ENCODE assay signal across 10 cellular contexts in the genomic region with DNA sequence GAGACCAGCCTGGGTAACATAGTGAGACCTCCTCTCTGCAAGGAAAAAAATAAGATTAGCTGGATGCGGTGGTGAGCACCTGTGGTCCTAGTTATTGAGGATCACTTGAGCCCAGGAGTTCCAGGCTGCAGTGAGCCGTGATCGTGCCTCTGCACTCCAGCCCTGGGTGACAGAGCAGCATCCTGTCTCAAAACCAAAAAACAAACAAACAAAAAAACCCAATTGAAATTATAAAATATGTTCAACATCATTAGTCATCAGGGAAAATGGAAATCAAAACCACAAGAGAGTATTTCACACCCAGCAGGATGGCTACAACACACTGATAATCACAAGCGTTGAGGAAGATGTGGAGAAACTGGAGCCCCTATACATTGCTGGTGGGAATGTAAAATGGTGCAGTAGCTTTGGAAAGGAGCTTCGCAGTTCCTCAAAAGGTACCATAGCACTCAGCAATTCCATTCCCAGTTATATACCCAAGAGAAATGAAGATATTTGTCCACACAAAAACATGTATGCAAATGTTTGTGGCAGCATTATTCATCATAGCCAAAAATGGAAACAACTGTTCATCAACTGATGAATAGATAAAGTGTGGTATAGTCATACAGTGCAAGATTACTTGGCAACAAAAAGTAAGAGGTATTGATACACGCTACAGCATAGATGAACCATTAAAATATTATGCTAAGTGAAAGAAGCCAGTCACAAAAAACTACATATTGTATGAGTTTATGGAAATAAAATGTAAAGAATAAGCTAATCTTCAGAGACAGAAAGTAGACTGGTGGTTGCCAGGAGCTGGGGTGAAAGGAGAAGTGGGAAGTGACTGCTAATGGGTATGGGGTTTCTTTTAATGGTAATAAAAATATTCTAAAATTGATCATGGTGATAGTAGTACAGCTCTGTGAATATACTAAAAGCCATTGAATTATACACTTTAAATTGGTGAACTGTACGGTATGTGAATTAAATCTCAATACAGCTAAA. TPM values are rescaled to one million over a fixed set of nuclear protein-coding genes. Genes with fewer than 3 reads are reported as not detected.
DNase-seq lines count a peak whose midpoint lies in the region; ATAC-seq, FAIRE-seq and TF ChIP-seq lines count a peak whose summit lies in the region.
"Had no signal": no experiment of that assay in that cellular context is flagged by ENCODE, and none has a peak within 500 bp of the region (broad histone marks: within the 10 kb centered on the region; RNA-seq: fewer than 3 reads in every experiment).

No MANE protein-coding gene starts in this region.

- intact Hi-C loops in kidney (cut with DNase I) (no loop called here), thyroid gland (cut with DNase I) (no loop called here), dorsolateral prefrontal cortex (cut with DNase I) (no loop called here)

- H3K27ac ChIP-seq in kidney (ENCODE audit: low read depth in 2 of 2, low read length in 2 of 2) (no peak overlapping the region), thyroid gland (no peak overlapping the region), dorsolateral prefrontal cortex (no peak overlapping the region)
- H3K27ac ChIP-seq: gastrocnemius medialis had no signal

- TF ChIP-seq CTCF in choroid plexus epithelial cell (conservative IDR thresholded peaks at IDR 0.05; ENCODE audit: low read depth, low read length) (no peak), kidney (IDR thresholded peaks at IDR 0.05; ENCODE audit: borderline replicate concordance, extremely low read depth, insufficient read depth) (no peak), thyroid gland (IDR thresholded peaks at IDR 0.05) (no peak), dorsolateral prefrontal cortex (IDR thresholded peaks at IDR 0.05 in 54 of 56, conservative IDR thresholded peaks at IDR 0.05 in 2 of 56; ENCODE audit: low read depth in 1 of 56, partially characterized antibody in 56 of 56) (no peak)

- H3K9me3 ChIP-seq in kidney (ENCODE audit: control insufficient read depth in 1 of 2, low read length in 2 of 2) (no peaks in the 10 kb centered on the region), thyroid gland (no peaks in the 10 kb centered on the region)
- H3K9me3 ChIP-seq: gastrocnemius medialis had no signal

- TF ChIP-seq POLR2A in thyroid gland (IDR thresholded peaks at IDR 0.05): no peak

- ATAC-seq in GM18511 (IDR thresholded peaks at IDR 0.05; ENCODE audit: unreplicated experiment): peak; percentile 94
- ATAC-seq in HG02642 (IDR thresholded peaks at IDR 0.05; ENCODE audit: poor library complexity, unreplicated experiment): peak; percentile 79
- ATAC-seq: gastrocnemius medialis had no signal

- H3K27me3 ChIP-seq in thyroid gland (no peaks in the 10 kb centered on the region), dorsolateral prefrontal cortex (peaks cover 0 to 8% (median 0%) of the 10 kb centered on the region in 45 donors)
- H3K27me3 ChIP-seq: gastrocnemius medialis had no signal

- FAIRE-seq in kidney (lab: Jason Lieb, UNC): no peak

- no peak overlapping the region for H3K9ac ChIP-seq in kidney (ENCODE audit: low read length in 2 of 2)

- no peaks in the 10 kb centered on the region for H3K4me1 ChIP-seq in kidney (ENCODE audit: control insufficient read depth in 1 of 2, insufficient read depth in 1 of 2, low read depth in 1 of 2, low read length in 2 of 2)
- no peaks in the 10 kb centered on the region for H3K4me1 ChIP-seq in thyroid gland
- H3K4me1 ChIP-seq: gastrocnemius medialis had no signal

- H3K4me3 ChIP-seq in choroid plexus epithelial cell (ENCODE audit: low read depth, low read length): no peak overlapping the region
- no peak overlapping the region for H3K4me3 ChIP-seq in kidney (ENCODE audit: low read length in 2 of 2)
- no peak overlapping the region for H3K4me3 ChIP-seq in thyroid gland (replicated peaks in 1 of 3)
- H3K4me3 ChIP-seq in dorsolateral prefrontal cortex: no peak overlapping the region
- H3K4me3 ChIP-seq: gastrocnemius medialis had no signal

- H3K36me3 ChIP-seq in kidney (ENCODE audit: control insufficient read depth in 1 of 2, insufficient read depth in 2 of 2, low read length in 2 of 2): no peaks in the 10 kb centered on the region
- H3K36me3 ChIP-seq in thyroid gland: no peaks in the 10 kb centered on the region
- H3K36me3 ChIP-seq: gastrocnemius medialis had no signal

- peak; percentile 27 for DNase-seq in NOMO-1 treated with dmso at 0.1 percent for 144 hours (lab: John Stamatoyannopoulos, UW; ENCODE audit: unreplicated experiment)
- DNase-seq in choroid plexus epithelial cell (ENCODE audit: low read depth): peak; percentile 27
- DNase-seq in kidney: no peak
- no peak for DNase-seq in NCI-H146 (lab: John Stamatoyannopoulos, UW)
- no peak for DNase-seq in thyroid gland
- no peak for DNase-seq in dorsolateral prefrontal cortex
- DNase-seq: gastrocnemius medialis, NCI-H1417 had no signal

- WGBS in thyroid gland, 2 donors: 88% methylated on average over 7 of the region's 7 CpGs

RNA-seq across cellular contexts. Expression of a gene that starts 38.7 kb away (rescaled TPM):
- 24.2 TPM for total RNA-seq in kidney
- polyA plus RNA-seq in kidney (ENCODE audit: insufficient read depth, low read depth, low replicate concordance): 1.7 TPM
- total RNA-seq in thyroid gland: 10 to 100 TPM in 1 of 4 donors, 1 to 10 TPM in 3; 3.1 to 13.0 (median 8.4) TPM
- total RNA-seq in dorsolateral prefrontal cortex: 10 to 100 TPM; 14.0 to 57.7 (median 34.7) TPM

Comparison
In these comparisons a context has a peak if more than half of its experiments do, and no peak if none do; other contexts are left out.
1. DNase-seq: peak in NOMO-1 treated with dmso at 0.1 percent for 144 hours (single experiment) and choroid plexus epithelial cell (single experiment); none in kidney (single experiment), NCI-H146 (single experiment), thyroid gland (0 of 2) and dorsolateral prefrontal cortex (0 of 10).